26 cellular contexts compared by ENCODE assay signal in genomic region chr1:205127646-205128045, GRCh38.
"Had no signal": no experiment of that assay in that cellular context is flagged by ENCODE, and none has a peak within 500 bp of the region (broad histone marks: within the 10 kb centered on the region; RNA-seq: fewer than 3 reads in every experiment).

No MANE protein-coding gene starts in this region.

- H3K4me3 ChIP-seq: ascending aorta, cardiac muscle cell, psoas muscle, sigmoid colon had no signal

- H3K27me3 ChIP-seq: ascending aorta, cardiac muscle cell, sigmoid colon had no signal

- H3K9me3 ChIP-seq: ascending aorta, psoas muscle, sigmoid colon had no signal

- DNase-seq: activated CD4-positive, alpha-beta memory T cell treated with anti-CD3 and anti-CD28 coated beads for 36 hours; activated CD4-positive, alpha-beta T cell treated with anti-CD3 and anti-CD28 coated beads, Interleukin-2, amount 10 ng/mL, durations not matched to agents 24 days and 14 days; activated CD4-positive, CD25-positive, alpha-beta regulatory T cell treated with anti-CD3 and anti-CD28 coated beads, Interleukin-2, amount 50 U/mL, for 72 hours; activated CD8-positive, alpha-beta memory T cell treated with anti-CD3 and anti-CD28 coated beads, Interleukin-2, amount 50 U/mL, for 4 hours; activated gamma-delta T cell; activated naive CD4-positive, alpha-beta T cell treated with anti-CD3 and anti-CD28 coated beads, Interleukin-2, amount 10 ng/mL, durations not matched to agents 7 days and 5 days; activated naive CD8-positive, alpha-beta T cell treated with anti-CD3 and anti-CD28 coated beads, Interleukin-2, amount 10 ng/mL, durations not matched to agents 7 days and 5 days; activated T-cell treated with anti-CD3 and anti-CD28 coated beads, Interleukin-2, amount 50 U/mL, for 24 hours; cortex of kidney; endodermal cell; foreskin fibroblast; head of caudate nucleus; hippocampal formation; left cardiac atrium; left ventricle myocardium superior; naive B cell; nucleus accumbens; psoas muscle; sigmoid colon; small intestine; stimulated activated CD4-positive, alpha-beta T cell treated with anti-CD3 and anti-CD28 coated beads, Interleukin-4, amount 100 ng/mL, for 24 hours; T1000 had no signal

- H3K27ac ChIP-seq: ascending aorta, cardiac muscle cell, parathyroid adenoma, psoas muscle, sigmoid colon had no signal

- ATAC-seq: left cardiac atrium; left ventricle myocardium superior; psoas muscle; stimulated activated effector memory CD8-positive, alpha-beta T cell treated with anti-CD3 and anti-CD28 coated beads, Interleukin-12 subunit alpha, Interleukin-12 subunit beta, amount 100 ng/mL, for 72 hours had no signal

- H3K4me1 ChIP-seq: parathyroid adenoma had no signal

- H3K36me3 ChIP-seq: ascending aorta, cardiac muscle cell, sigmoid colon had no signal
